Comparison of ENCODE assay signal across 20 cellular contexts in genomic region chr7:8141070-8141469, GRCh38.
DNase-seq lines count a peak whose midpoint lies in the region; ATAC-seq lines count a peak whose summit lies in the region.
"Had no signal": no experiment of that assay in that cellular context is flagged by ENCODE, and none has a peak within 500 bp of the region (broad histone marks: within the 10 kb centered on the region; RNA-seq: fewer than 3 reads in every experiment).

No MANE protein-coding gene starts in this region.

- no peaks in the 10 kb centered on the region for H3K36me3 Mint-ChIP-seq in activated naive CD8-positive, alpha-beta T cell treated with anti-CD3 and anti-CD28 coated beads, Interleukin-2, amount 50 U/mL, for 24 hours (ENCODE audit: low read depth)
- H3K36me3 Mint-ChIP-seq in activated naive CD8-positive, alpha-beta T cell treated with anti-CD3 and anti-CD28 coated beads for 36 hours = no peaks in the 10 kb centered on the region
- no peaks in the 10 kb centered on the region for H3K36me3 Mint-ChIP-seq in activated T-helper 17 cell treated with anti-CD3 and anti-CD28 coated beads, Interleukin-2, amount 50 U/mL, for 72 hours (ENCODE audit: low read depth)

- H3K9me3 Mint-ChIP-seq in activated naive CD8-positive, alpha-beta T cell treated with anti-CD3 and anti-CD28 coated beads, Interleukin-2, amount 50 U/mL, for 24 hours = no peaks in the 10 kb centered on the region
- no peaks in the 10 kb centered on the region for H3K9me3 Mint-ChIP-seq in activated naive CD8-positive, alpha-beta T cell treated with anti-CD3 and anti-CD28 coated beads for 36 hours
- H3K9me3 Mint-ChIP-seq in activated T-helper 17 cell treated with anti-CD3 and anti-CD28 coated beads, Interleukin-2, amount 50 U/mL, for 72 hours = no peaks in the 10 kb centered on the region
- H3K9me3 Mint-ChIP-seq: H9, HFFc6 had no signal

- H3K27me3 Mint-ChIP-seq in activated naive CD8-positive, alpha-beta T cell treated with anti-CD3 and anti-CD28 coated beads, Interleukin-2, amount 50 U/mL, for 24 hours = no peaks in the 10 kb centered on the region
- H3K27me3 Mint-ChIP-seq in activated naive CD8-positive, alpha-beta T cell treated with anti-CD3 and anti-CD28 coated beads for 36 hours = no peaks in the 10 kb centered on the region
- no peaks in the 10 kb centered on the region for H3K27me3 Mint-ChIP-seq in activated T-helper 17 cell treated with anti-CD3 and anti-CD28 coated beads, Interleukin-2, amount 50 U/mL, for 72 hours

- H3K27ac Mint-ChIP-seq in activated naive CD8-positive, alpha-beta T cell treated with anti-CD3 and anti-CD28 coated beads, Interleukin-2, amount 50 U/mL, for 24 hours = no peak overlapping the region
- H3K27ac Mint-ChIP-seq in activated naive CD8-positive, alpha-beta T cell treated with anti-CD3 and anti-CD28 coated beads for 36 hours = no peak overlapping the region
- H3K27ac Mint-ChIP-seq in activated T-helper 17 cell treated with anti-CD3 and anti-CD28 coated beads, Interleukin-2, amount 50 U/mL, for 72 hours = peak overlapping the region; percentile 26
- H3K27ac Mint-ChIP-seq: H9, HFFc6 had no signal

- H3K4me1 Mint-ChIP-seq in activated naive CD8-positive, alpha-beta T cell treated with anti-CD3 and anti-CD28 coated beads, Interleukin-2, amount 50 U/mL, for 24 hours = peaks cover 13% of the 10 kb centered on the region
- peaks cover 24% of the 10 kb centered on the region for H3K4me1 Mint-ChIP-seq in activated naive CD8-positive, alpha-beta T cell treated with anti-CD3 and anti-CD28 coated beads for 36 hours
- peaks cover 15% of the 10 kb centered on the region for H3K4me1 Mint-ChIP-seq in activated T-helper 17 cell treated with anti-CD3 and anti-CD28 coated beads, Interleukin-2, amount 50 U/mL, for 72 hours

- peak; percentile 7 to 22 for ATAC-seq in activated CD4-positive, CD25-positive, alpha-beta regulatory T cell treated with anti-CD3 and anti-CD28 coated beads, Interleukin-2, amount 50 U/mL, for 24 hours
- peak; percentile 24 for ATAC-seq in activated naive CD8-positive, alpha-beta T cell treated with anti-CD3 and anti-CD28 coated beads, Interleukin-2, amount 50 U/mL, for 24 hours
- ATAC-seq in activated T-helper 17 cell treated with anti-CD3 and anti-CD28 coated beads, Interleukin-2, amount 50 U/mL, for 72 hours (replicated peaks) = peak; percentile 57
- peak; percentile 34 for ATAC-seq in stimulated activated naive CD8-positive, alpha-beta T cell treated with anti-CD3 and anti-CD28 coated beads, Interleukin-15, Interleukin-2, amounts not matched to agents 100 U/mL and 50 U/mL, for 24 hours

- no peak for DNase-seq in activated CD4-positive, CD25-positive, alpha-beta regulatory T cell treated with anti-CD3 and anti-CD28 coated beads, Interleukin-2, amount 50 U/mL, for 72 hours
- no peak for DNase-seq in activated naive CD8-positive, alpha-beta T cell treated with anti-CD3 and anti-CD28 coated beads, Interleukin-2, amount 50 U/mL, for 24 hours
- no peak for DNase-seq in activated naive CD8-positive, alpha-beta T cell treated with anti-CD3 and anti-CD28 coated beads for 36 hours
- DNase-seq in stimulated activated naive CD8-positive, alpha-beta T cell treated with anti-CD3 and anti-CD28 coated beads, Interleukin-15, Interleukin-2, amounts not matched to agents 100 U/mL and 50 U/mL, for 24 hours = no peak
- no peak for DNase-seq in stimulated activated CD4-positive, alpha-beta T cell treated with anti-CD3 and anti-CD28 coated beads, Interleukin-1b, Interleukin-23, amount 100 ng/mL, for 48 hours
- DNase-seq in UCSD-AML1 (lab: John Stamatoyannopoulos, UW; ENCODE audit: unreplicated experiment) = no peak
- DNase-seq: 8988T, GM23248, H9, HFFc6, KBM-7, MM.1S, NCI-H1048, NCI-H1417 treated with DMSO at 0.1 percent for 48 hours, NCI-H187 treated with DMSO at 0.1 percent for 48 hours, NCI-H345, NCI-H524 treated with DMSO at 0.1 percent for 48 hours, Peyer's patch had no signal

- H3K4me3 Mint-ChIP-seq in activated naive CD8-positive, alpha-beta T cell treated with anti-CD3 and anti-CD28 coated beads, Interleukin-2, amount 50 U/mL, for 24 hours = no peak overlapping the region
- H3K4me3 Mint-ChIP-seq in activated naive CD8-positive, alpha-beta T cell treated with anti-CD3 and anti-CD28 coated beads for 36 hours = no peak overlapping the region
- peak overlapping the region; percentile 39 for H3K4me3 Mint-ChIP-seq in activated T-helper 17 cell treated with anti-CD3 and anti-CD28 coated beads, Interleukin-2, amount 50 U/mL, for 72 hours
- H3K4me3 Mint-ChIP-seq: H9, HFFc6 had no signal
